1 cellular context compared by ENCODE assay signal in the genomic region with DNA sequence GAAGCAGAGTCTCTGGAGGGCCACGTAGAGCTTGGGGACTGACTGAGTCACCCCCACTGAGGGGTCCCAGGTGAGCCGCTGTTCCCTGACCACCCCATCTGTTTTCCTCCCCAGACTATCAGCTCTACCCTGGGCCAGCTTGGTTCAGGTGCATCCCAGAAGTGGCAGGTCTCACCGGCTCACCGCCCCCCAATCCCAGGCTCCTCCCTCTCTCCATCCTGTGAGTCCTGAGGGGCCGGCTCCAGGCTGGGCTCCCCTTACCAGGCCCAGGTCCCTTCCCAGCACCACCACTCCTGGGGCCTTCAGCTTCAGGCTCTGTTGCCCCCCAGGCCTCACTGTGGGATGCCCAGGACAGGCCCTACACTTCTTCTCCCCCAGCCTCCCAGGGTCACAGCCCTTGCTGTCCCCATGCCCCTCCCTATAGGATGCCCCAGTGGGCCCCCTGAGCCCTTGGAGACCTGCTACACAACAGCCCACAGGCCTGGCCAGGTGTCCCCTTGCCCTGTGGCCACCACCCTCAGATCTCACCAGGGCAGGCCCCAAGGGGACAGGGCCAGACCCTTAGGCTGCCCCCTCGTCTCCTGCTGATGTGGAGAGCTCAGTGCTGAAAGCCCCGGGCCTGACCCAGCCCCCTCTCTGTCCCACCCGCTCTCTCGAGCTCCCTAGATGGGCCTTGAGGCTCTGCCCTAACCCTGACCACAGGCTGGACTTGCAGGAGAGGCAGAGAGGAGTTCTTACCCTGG.
TF ChIP-seq lines count a peak whose summit lies in the region.

No MANE protein-coding gene starts in this region.

TF ChIP-seq in GM23338, 12 proteins besides CTCF, POLR2A, EP300 and RAD21 (continued from another document):
- TF ChIP-seq ZNF331 (CRISPR knock-in tag; IDR thresholded peaks at IDR 0.05; ENCODE audit: low read depth) (no peak), NANOG (IDR thresholded peaks at IDR 0.05; ENCODE audit: borderline replicate concordance) (no peak), EZH2 (IDR thresholded peaks at IDR 0.05; ENCODE audit: low read depth, unreplicated experiment) (no peak), CREB1 (CRISPR knock-in tag; IDR thresholded peaks at IDR 0.05; ENCODE audit: low read depth) (no peak)
